Comparison of ENCODE assay signal across 13 cellular contexts in the genomic region with DNA sequence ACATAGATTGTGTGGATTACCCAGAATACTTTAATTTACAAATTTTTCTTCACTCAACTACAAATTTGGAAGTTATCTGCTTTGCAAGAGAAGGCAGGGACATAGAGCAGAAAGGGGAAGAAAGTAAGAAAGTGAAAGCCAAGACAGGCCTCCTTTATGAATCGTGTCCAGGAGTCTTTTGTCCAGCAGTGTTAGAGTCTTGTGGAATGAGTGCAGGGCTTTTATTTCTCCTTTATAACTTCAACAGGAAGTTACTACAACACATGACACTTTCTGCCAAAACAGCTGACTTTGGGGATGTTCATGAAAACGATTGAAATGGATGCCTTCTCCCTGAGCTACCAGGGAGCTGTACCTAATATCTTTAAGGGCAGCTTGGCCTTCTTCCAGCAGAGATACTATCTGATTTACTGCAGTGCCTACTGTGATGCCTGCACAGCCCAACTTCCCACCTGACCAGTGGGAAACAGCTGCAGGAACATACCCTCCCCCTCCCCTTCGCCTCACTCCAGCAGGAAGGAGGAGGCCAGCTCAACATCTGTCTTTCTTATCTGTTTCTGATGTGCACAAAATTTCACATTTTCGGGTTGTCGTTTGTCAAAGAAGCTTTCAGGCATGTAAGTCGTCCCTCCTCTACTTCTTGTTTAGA.
DNase-seq lines count a peak whose midpoint lies in the region; TF ChIP-seq lines count a peak whose summit lies in the region.
"Had no signal": no experiment of that assay in that cellular context is flagged by ENCODE, and none has a peak within 500 bp of the region (broad histone marks: within the 10 kb centered on the region; RNA-seq: fewer than 3 reads in every experiment).

No MANE protein-coding gene starts in this region.

- TF ChIP-seq POLR2A in esophagus squamous epithelium (IDR thresholded peaks at IDR 0.05): no peak

- CTCF ChIA-PET in HEK293 (lab: Yijun Ruan, JAX): no interaction called here

- WGBS in esophagus squamous epithelium, 2 donors: 37 to 46% methylated on average over 5 to 6 of the region's 6 CpGs

- H3K9me3 ChIP-seq in HEK293 (ENCODE audit: control insufficient read depth, insufficient read depth, low read depth, low read length): no peaks in the 10 kb centered on the region
- H3K9me3 ChIP-seq in left ventricle myocardium inferior (replicated peaks): peaks cover 17% of the 10 kb centered on the region
- peaks cover 0 to 9% (median 0%) of the 10 kb centered on the region in 3 donors for H3K9me3 ChIP-seq in esophagus squamous epithelium
- H3K9me3 ChIP-seq: testis had no signal

- no peak for TF ChIP-seq CTCF in HEK293 (tag by site-specific recombination; IDR thresholded peaks at IDR 0.05)
- TF ChIP-seq CTCF in left ventricle myocardium inferior (IDR thresholded peaks at IDR 0.05; ENCODE audit: borderline replicate concordance): no peak
- TF ChIP-seq CTCF in esophagus squamous epithelium (IDR thresholded peaks at IDR 0.05): no peak

- H3K36me3 ChIP-seq in HEK293 (ENCODE audit: control insufficient read depth in 2 of 2, insufficient read depth in 1 of 2, low read length in 2 of 2) (no peaks in the 10 kb centered on the region), left ventricle myocardium inferior (no peaks in the 10 kb centered on the region), rectal smooth muscle tissue (ENCODE audit: control insufficient read depth, insufficient read depth, low read length) (no peaks in the 10 kb centered on the region), esophagus squamous epithelium (no peaks in the 10 kb centered on the region)

- H3K4me3 ChIP-seq in HEK293 (ENCODE audit: low read depth, low read length) (no peak overlapping the region), left ventricle myocardium inferior (no peak overlapping the region), rectal smooth muscle tissue (ENCODE audit: low read length) (no peak overlapping the region), esophagus squamous epithelium (no peak overlapping the region)
- H3K4me3 ChIP-seq: testis had no signal

- POLR2A ChIA-PET in HEK293 (lab: Yijun Ruan, JAX): no interaction called here

- no peak overlapping the region for H3K9ac ChIP-seq in rectal smooth muscle tissue (ENCODE audit: low read length)

- peak; percentile 86 for DNase-seq in SK-N-DZ (ENCODE audit: low spot score)
- no peak for DNase-seq in left ventricle myocardium inferior
- DNase-seq in esophagus squamous epithelium (lab: John Stamatoyannopoulos, UW): no peak
- no peak for DNase-seq in HT-29 (ENCODE audit: low spot score)
- DNase-seq in NCI-H1417 (lab: John Stamatoyannopoulos, UW): no peak
- DNase-seq in activated CD4-positive, alpha-beta T cell treated with anti-CD3 and anti-CD28 coated beads, Interleukin-2, amount 50 U/mL, for 4 hours: no peak
- DNase-seq: KG1; naive thymus-derived CD4-positive, alpha-beta T cell; NCI-H2171; T1000; testis had no signal

- no peak overlapping the region for H3K27ac ChIP-seq in HEK293 (ENCODE audit: extremely low read depth, low read depth, low read length)
- H3K27ac ChIP-seq in left ventricle myocardium inferior (replicated peaks): peak overlapping the region; percentile 68
- peak overlapping the region; percentile 37 for H3K27ac ChIP-seq in rectal smooth muscle tissue (ENCODE audit: low read depth, low read length)
- H3K27ac ChIP-seq in esophagus squamous epithelium: no peak overlapping the region
- H3K27ac ChIP-seq: testis had no signal

- H3K27me3 ChIP-seq in left ventricle myocardium inferior (ENCODE audit: low read depth): no peaks in the 10 kb centered on the region
- no peaks in the 10 kb centered on the region for H3K27me3 ChIP-seq in rectal smooth muscle tissue (ENCODE audit: control insufficient read depth, insufficient read depth, low read length)
- H3K27me3 ChIP-seq in esophagus squamous epithelium: no peaks in the 10 kb centered on the region
- H3K27me3 ChIP-seq: testis had no signal

- no peaks in the 10 kb centered on the region for H3K4me1 ChIP-seq in HEK293 (ENCODE audit: control insufficient read depth, insufficient read depth, low read length)
- H3K4me1 ChIP-seq in left ventricle myocardium inferior: peaks cover 14% of the 10 kb centered on the region
- H3K4me1 ChIP-seq in rectal smooth muscle tissue (ENCODE audit: control insufficient read depth, insufficient read depth, low read length): no peaks in the 10 kb centered on the region
- H3K4me1 ChIP-seq in esophagus squamous epithelium: no peaks in the 10 kb centered on the region
- H3K4me1 ChIP-seq: testis had no signal

- intact Hi-C loops in left ventricle myocardium inferior (cut with micrococcal nuclease): no loop called here
- intact Hi-C loops in esophagus squamous epithelium (cut with DNase I): no loop called here

TF ChIP-seq in HEK293, 187 proteins besides CTCF, POLR2A, EP300 and RAD21:
- peak; percentile 74 for TF ChIP-seq ZNF341 (tag by site-specific recombination; IDR thresholded peaks at IDR 0.05; ENCODE audit: low read depth)
- TF ChIP-seq WT1 (tag by site-specific recombination; IDR thresholded peaks at IDR 0.05): no peak
- TF ChIP-seq, protein P1, sequence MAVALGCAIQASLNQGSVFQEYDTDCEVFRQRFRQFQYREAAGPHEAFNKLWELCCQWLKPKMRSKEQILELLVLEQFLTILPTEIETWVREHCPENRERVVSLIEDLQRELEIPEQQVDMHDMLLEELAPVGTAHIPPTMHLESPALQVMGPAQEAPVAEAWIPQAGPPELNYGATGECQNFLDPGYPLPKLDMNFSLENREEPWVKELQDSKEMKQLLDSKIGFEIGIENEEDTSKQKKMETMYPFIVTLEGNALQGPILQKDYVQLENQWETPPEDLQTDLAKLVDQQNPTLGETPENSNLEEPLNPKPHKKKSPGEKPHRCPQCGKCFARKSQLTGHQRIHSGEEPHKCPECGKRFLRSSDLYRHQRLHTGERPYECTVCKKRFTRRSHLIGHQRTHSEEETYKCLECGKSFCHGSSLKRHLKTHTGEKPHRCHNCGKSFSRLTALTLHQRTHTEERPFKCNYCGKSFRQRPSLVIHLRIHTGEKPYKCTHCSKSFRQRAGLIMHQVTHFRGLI (tag by site-specific recombination; IDR thresholded peaks at IDR 0.05): peak; percentile 60; the same call in 1 of the 2 replicates

Comparison
In these comparisons a context has a peak if more than half of its experiments do, and no peak if none do; other contexts are left out.
1. H3K27ac ChIP-seq: peak in left ventricle myocardium inferior (single experiment) and rectal smooth muscle tissue (single experiment); none in HEK293 (single experiment) and esophagus squamous epithelium (0 of 4).